1 cellular context compared by ENCODE assay signal in the genomic region with DNA sequence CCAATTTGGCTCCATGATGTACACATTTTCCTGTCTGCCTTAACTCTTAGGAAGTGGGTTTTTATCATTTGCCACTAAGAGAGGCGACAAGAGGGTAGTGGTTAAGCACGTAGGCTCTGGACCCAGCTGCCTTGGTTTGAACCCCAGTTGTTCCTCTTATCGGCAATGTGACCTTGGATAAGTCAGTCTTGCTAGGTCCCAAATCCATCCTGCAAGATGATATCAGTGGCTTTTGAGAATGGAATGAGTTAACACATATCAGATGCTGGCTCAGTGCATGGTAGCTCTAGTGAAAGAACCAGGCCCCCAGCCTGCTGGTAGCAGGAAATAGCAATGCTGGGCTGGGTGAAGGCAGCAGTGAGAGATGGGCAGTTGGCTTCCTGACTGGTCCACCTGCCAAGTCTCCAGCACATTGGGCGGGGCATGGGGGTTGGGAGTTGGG.
TF ChIP-seq lines count a peak whose summit lies in the region.

No MANE protein-coding gene starts in this region.

TF ChIP-seq in GM12878, 131 proteins besides CTCF, POLR2A, EP300 and RAD21 (continued from another document):
- TF ChIP-seq, protein P1, sequence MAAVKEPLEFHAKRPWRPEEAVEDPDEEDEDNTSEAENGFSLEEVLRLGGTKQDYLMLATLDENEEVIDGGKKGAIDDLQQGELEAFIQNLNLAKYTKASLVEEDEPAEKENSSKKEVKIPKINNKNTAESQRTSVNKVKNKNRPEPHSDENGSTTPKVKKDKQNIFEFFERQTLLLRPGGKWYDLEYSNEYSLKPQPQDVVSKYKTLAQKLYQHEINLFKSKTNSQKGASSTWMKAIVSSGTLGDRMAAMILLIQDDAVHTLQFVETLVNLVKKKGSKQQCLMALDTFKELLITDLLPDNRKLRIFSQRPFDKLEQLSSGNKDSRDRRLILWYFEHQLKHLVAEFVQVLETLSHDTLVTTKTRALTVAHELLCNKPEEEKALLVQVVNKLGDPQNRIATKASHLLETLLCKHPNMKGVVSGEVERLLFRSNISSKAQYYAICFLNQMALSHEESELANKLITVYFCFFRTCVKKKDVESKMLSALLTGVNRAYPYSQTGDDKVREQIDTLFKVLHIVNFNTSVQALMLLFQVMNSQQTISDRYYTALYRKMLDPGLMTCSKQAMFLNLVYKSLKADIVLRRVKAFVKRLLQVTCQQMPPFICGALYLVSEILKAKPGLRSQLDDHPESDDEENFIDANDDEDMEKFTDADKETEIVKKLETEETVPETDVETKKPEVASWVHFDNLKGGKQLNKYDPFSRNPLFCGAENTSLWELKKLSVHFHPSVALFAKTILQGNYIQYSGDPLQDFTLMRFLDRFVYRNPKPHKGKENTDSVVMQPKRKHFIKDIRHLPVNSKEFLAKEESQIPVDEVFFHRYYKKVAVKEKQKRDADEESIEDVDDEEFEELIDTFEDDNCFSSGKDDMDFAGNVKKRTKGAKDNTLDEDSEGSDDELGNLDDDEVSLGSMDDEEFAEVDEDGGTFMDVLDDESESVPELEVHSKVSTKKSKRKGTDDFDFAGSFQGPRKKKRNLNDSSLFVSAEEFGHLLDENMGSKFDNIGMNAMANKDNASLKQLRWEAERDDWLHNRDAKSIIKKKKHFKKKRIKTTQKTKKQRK (IDR thresholded peaks at IDR 0.05; ENCODE audit: low read depth, low read length), result no peak
- TF ChIP-seq SREBF2 (IDR thresholded peaks at IDR 0.05; ENCODE audit: low read length), result no peak
- TF ChIP-seq IRF4 (IDR thresholded peaks at IDR 0.05; ENCODE audit: low read depth, low read length), result no peak
- TF ChIP-seq, protein P2, sequence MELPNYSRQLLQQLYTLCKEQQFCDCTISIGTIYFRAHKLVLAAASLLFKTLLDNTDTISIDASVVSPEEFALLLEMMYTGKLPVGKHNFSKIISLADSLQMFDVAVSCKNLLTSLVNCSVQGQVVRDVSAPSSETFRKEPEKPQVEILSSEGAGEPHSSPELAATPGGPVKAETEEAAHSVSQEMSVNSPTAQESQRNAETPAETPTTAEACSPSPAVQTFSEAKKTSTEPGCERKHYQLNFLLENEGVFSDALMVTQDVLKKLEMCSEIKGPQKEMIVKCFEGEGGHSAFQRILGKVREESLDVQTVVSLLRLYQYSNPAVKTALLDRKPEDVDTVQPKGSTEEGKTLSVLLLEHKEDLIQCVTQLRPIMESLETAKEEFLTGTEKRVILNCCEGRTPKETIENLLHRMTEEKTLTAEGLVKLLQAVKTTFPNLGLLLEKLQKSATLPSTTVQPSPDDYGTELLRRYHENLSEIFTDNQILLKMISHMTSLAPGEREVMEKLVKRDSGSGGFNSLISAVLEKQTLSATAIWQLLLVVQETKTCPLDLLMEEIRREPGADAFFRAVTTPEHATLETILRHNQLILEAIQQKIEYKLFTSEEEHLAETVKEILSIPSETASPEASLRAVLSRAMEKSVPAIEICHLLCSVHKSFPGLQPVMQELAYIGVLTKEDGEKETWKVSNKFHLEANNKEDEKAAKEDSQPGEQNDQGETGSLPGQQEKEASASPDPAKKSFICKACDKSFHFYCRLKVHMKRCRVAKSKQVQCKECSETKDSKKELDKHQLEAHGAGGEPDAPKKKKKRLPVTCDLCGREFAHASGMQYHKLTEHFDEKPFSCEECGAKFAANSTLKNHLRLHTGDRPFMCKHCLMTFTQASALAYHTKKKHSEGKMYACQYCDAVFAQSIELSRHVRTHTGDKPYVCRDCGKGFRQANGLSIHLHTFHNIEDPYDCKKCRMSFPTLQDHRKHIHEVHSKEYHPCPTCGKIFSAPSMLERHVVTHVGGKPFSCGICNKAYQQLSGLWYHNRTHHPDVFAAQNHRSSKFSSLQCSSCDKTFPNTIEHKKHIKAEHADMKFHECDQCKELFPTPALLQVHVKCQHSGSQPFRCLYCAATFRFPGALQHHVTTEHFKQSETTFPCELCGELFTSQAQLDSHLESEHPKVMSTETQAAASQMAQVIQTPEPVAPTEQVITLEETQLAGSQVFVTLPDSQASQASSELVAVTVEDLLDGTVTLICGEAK (IDR thresholded peaks at IDR 0.05; ENCODE audit: borderline replicate concordance), result no peak
- no peak for TF ChIP-seq EGR1 (IDR thresholded peaks at IDR 0.05; ENCODE audit: borderline replicate concordance in 1 of 2, low read depth in 2 of 2, low read length in 2 of 2)
- no peak for TF ChIP-seq SMAD1 (IDR thresholded peaks at IDR 0.05; ENCODE audit: low read depth, partially characterized antibody)
- TF ChIP-seq, protein P3, sequence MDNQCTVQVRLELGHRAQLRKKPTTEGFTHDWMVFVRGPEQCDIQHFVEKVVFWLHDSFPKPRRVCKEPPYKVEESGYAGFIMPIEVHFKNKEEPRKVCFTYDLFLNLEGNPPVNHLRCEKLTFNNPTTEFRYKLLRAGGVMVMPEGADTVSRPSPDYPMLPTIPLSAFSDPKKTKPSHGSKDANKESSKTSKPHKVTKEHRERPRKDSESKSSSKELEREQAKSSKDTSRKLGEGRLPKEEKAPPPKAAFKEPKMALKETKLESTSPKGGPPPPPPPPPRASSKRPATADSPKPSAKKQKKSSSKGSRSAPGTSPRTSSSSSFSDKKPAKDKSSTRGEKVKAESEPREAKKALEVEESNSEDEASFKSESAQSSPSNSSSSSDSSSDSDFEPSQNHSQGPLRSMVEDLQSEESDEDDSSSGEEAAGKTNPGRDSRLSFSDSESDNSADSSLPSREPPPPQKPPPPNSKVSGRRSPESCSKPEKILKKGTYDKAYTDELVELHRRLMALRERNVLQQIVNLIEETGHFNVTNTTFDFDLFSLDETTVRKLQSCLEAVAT (IDR thresholded peaks at IDR 0.05), result no peak
- no peak for TF ChIP-seq IKZF1 (conservative IDR thresholded peaks at IDR 0.05)
